ENCODE assay signal across 2 cellular contexts in genomic region chr5:150188146-150188842, GRCh38.
TF ChIP-seq lines count a peak whose summit lies in the region.

No MANE protein-coding gene starts in this region.

TF ChIP-seq in HEK293, 187 proteins besides CTCF, POLR2A, EP300 and RAD21:
- no peak for TF ChIP-seq ZFP3 (tag by site-specific recombination; IDR thresholded peaks at IDR 0.05; ENCODE audit: low read depth)
- no peak for TF ChIP-seq IKZF3 (tag by site-specific recombination; IDR thresholded peaks at IDR 0.05)
- TF ChIP-seq ATF2 (tag by site-specific recombination; IDR thresholded peaks at IDR 0.05; ENCODE audit: low read depth) = no peak
- TF ChIP-seq ZNF394 (tag by site-specific recombination; IDR thresholded peaks at IDR 0.05; ENCODE audit: borderline replicate concordance) = no peak
- TF ChIP-seq ZNF701 (tag by site-specific recombination; IDR thresholded peaks at IDR 0.05) = no peak
- no peak for TF ChIP-seq REPIN1 (tag by site-specific recombination; IDR thresholded peaks at IDR 0.05; ENCODE audit: low read depth)
- no peak for TF ChIP-seq REST (tag by site-specific recombination; IDR thresholded peaks at IDR 0.05)
- TF ChIP-seq SCRT2 (tag by site-specific recombination; IDR thresholded peaks at IDR 0.05) = peak; percentile 84
- TF ChIP-seq ZNF302 (tag by site-specific recombination; IDR thresholded peaks at IDR 0.05; ENCODE audit: low read depth) = no peak
TF ChIP-seq in HEK293: peak in this region for 1.

TF ChIP-seq in H1, 55 proteins besides CTCF, POLR2A, EP300 and RAD21:
- TF ChIP-seq SP2 (IDR thresholded peaks at IDR 0.05; ENCODE audit: low read length) (no peak), KDM4A (IDR thresholded peaks at IDR 0.05; ENCODE audit: low read depth, low read length, severe bottlenecking) (no peak), KDM1A (IDR thresholded peaks at IDR 0.05; ENCODE audit: borderline replicate concordance, low read length) (no peak), BACH1 (IDR thresholded peaks at IDR 0.05; ENCODE audit: low read length) (no peak), ZNF274 (IDR thresholded peaks at IDR 0.05; ENCODE audit: borderline replicate concordance, extremely low read depth, low read length) (no peak), CHD2 (IDR thresholded peaks at IDR 0.05; ENCODE audit: low read length) (no peak), TAF1 (IDR thresholded peaks at IDR 0.05; ENCODE audit: low read depth, low read length) (no peak), ATF2 (IDR thresholded peaks at IDR 0.05; ENCODE audit: low read length) (no peak), PHF8 (conservative IDR thresholded peaks at IDR 0.05; ENCODE audit: low read depth, low read length) (no peak), TAF7 (optimal IDR thresholded peaks at IDR 0.05; ENCODE audit: borderline replicate concordance, low read depth, low read length) (no peak)
